29 cellular contexts compared by ENCODE assay signal in the genomic region with DNA sequence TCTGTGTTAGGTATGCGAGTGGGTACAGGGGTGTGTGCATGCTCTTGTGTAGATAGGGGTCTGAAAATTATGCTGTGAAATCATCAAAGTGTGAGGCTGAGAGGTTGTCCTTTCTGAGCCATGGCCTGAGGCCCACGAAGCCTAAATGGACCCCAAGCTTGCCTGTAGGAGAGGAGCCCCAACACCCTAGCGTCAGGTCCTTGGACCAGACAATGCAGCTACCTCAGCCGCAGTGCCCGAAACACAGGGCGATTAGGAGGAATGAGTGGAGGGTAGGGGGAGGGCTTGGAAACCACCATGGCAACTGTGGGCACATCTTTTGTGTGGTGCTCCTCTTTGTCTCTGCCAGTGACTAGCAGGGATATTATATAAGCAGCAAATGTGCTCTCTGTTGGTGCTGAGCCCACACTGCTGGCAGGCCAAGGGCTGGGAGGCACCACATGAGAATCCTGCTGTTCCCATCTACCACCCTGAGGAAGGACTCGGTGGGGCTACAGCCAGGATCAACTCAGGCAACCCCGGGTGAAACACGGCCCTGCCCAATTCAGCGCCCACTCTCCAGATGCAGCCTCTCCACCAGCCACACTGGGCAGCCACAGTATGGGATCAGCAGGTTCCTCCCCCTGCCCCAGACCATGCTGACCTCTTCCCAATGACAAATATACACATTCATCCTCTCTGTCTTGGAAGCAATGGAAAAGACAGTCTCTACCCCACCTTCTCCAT.
DNase-seq lines count a peak whose midpoint lies in the region; ATAC-seq and TF ChIP-seq lines count a peak whose summit lies in the region.
"Had no signal": no experiment of that assay in that cellular context is flagged by ENCODE, and none has a peak within 500 bp of the region (broad histone marks: within the 10 kb centered on the region; RNA-seq: fewer than 3 reads in every experiment).

No MANE protein-coding gene starts in this region.

- H3K27ac Mint-ChIP-seq in activated CD8-positive, alpha-beta memory T cell treated with anti-CD3 and anti-CD28 coated beads, Interleukin-2, amount 10 ng/mL, durations not matched to agents 7 days and 5 days, result no peak overlapping the region
- no peak overlapping the region for H3K27ac Mint-ChIP-seq in chondrocyte (ENCODE audit: unreplicated experiment)
- H3K27ac Mint-ChIP-seq: activated naive CD4-positive, alpha-beta T cell treated with anti-CD3 and anti-CD28 coated beads for 36 hours; WTC11 had no signal

- peaks cover 21% of the 10 kb centered on the region for H3K4me1 Mint-ChIP-seq in activated CD8-positive, alpha-beta memory T cell treated with anti-CD3 and anti-CD28 coated beads, Interleukin-2, amount 10 ng/mL, durations not matched to agents 7 days and 5 days
- no peaks in the 10 kb centered on the region for H3K4me1 Mint-ChIP-seq in chondrocyte (ENCODE audit: low read depth)
- H3K4me1 Mint-ChIP-seq: WTC11 had no signal

- no peak for TF ChIP-seq CTCF in chondrocyte (IDR thresholded peaks at IDR 0.05)

- peaks cover 20% of the 10 kb centered on the region for H3K27me3 Mint-ChIP-seq in activated CD8-positive, alpha-beta memory T cell treated with anti-CD3 and anti-CD28 coated beads, Interleukin-2, amount 10 ng/mL, durations not matched to agents 7 days and 5 days
- H3K27me3 Mint-ChIP-seq in chondrocyte (ENCODE audit: low read depth), result peaks cover 17% of the 10 kb centered on the region

- no peak overlapping the region for H3K4me3 Mint-ChIP-seq in activated CD8-positive, alpha-beta memory T cell treated with anti-CD3 and anti-CD28 coated beads, Interleukin-2, amount 10 ng/mL, durations not matched to agents 7 days and 5 days
- no peak overlapping the region for H3K4me3 Mint-ChIP-seq in chondrocyte (ENCODE audit: unreplicated experiment)
- H3K4me3 Mint-ChIP-seq: activated naive CD4-positive, alpha-beta T cell treated with anti-CD3 and anti-CD28 coated beads for 36 hours; WTC11 had no signal

- no peaks in the 10 kb centered on the region for H3K36me3 Mint-ChIP-seq in activated CD8-positive, alpha-beta memory T cell treated with anti-CD3 and anti-CD28 coated beads, Interleukin-2, amount 10 ng/mL, durations not matched to agents 7 days and 5 days
- no peaks in the 10 kb centered on the region for H3K36me3 Mint-ChIP-seq in chondrocyte (ENCODE audit: low read depth)
- H3K36me3 Mint-ChIP-seq: WTC11 had no signal

- peak; percentile 28 for DNase-seq in activated CD8-positive, alpha-beta memory T cell treated with anti-CD3 and anti-CD28 coated beads, Interleukin-2, amount 10 ng/mL, durations not matched to agents 7 days and 5 days
- DNase-seq in activated CD8-positive, alpha-beta memory T cell treated with anti-CD3 and anti-CD28 coated beads, Interleukin-2, amount 50 U/mL, for 48 hours, result no peak
- DNase-seq in globus pallidus (ENCODE audit: low spot score) (peak; percentile 32), pons (ENCODE audit: low spot score) (peak; percentile 22), chondrocyte (ENCODE audit: low spot score) (no peak), activated gamma-delta T cell (lab: John Stamatoyannopoulos, UW) (no peak), kidney glomerular epithelial cell (lab: John Stamatoyannopoulos, UW) (no peak)
- DNase-seq: activated CD4-positive, alpha-beta T cell treated with anti-CD3 and anti-CD28 coated beads, Interleukin-2, amount 50 U/mL, for 1 hour; activated naive CD4-positive, alpha-beta T cell treated with anti-CD3 and anti-CD28 coated beads for 36 hours; body of pancreas; Calu3; cerebellar nuclear complex; DMS79 treated with DMSO at 0.1 percent for 48 hours; GF-D8; GM23248; left lung; mesenchymal stem cell; NCI-H1048; NCI-H1930; NCI-H226; NCI-H526 treated with DMSO at 0.1 percent for 48 hours; NK-92 treated with Interleukin-12 subunit alpha and Interleukin-12 subunit beta, amount 100 ng/mL, for 24 hours; PC-3; SK-N-SH; stimulated activated naive CD4-positive, alpha-beta T cell; testis had no signal

- CTCF ChIA-PET in activated CD8-positive, alpha-beta memory T cell treated with anti-CD3 and anti-CD28 coated beads, Interleukin-2, amount 10 ng/mL, durations not matched to agents 7 days and 5 days (lab: Charles Lee), result interaction anchor here (1.0 kb wide), 1 partner anchor 11 kb away, joined by 3 read pairs; no protein-coding TSS in a partner anchor

- ATAC-seq in activated CD8-positive, alpha-beta memory T cell treated with anti-CD3 and anti-CD28 coated beads, Interleukin-2, amount 10 ng/mL, durations not matched to agents 7 days and 5 days, result no peak
- ATAC-seq in HG03354 (IDR thresholded peaks at IDR 0.05; ENCODE audit: poor library complexity, severe bottlenecking, unreplicated experiment), result no peak
- ATAC-seq: body of pancreas, gastroesophageal sphincter, left lung, PC-3, WTC11 had no signal

- no peaks in the 10 kb centered on the region for H3K9me3 Mint-ChIP-seq in activated CD8-positive, alpha-beta memory T cell treated with anti-CD3 and anti-CD28 coated beads, Interleukin-2, amount 10 ng/mL, durations not matched to agents 7 days and 5 days (ENCODE audit: low read depth)
- no peaks in the 10 kb centered on the region for H3K9me3 Mint-ChIP-seq in chondrocyte (ENCODE audit: low read depth)
- H3K9me3 Mint-ChIP-seq: activated naive CD4-positive, alpha-beta T cell treated with anti-CD3 and anti-CD28 coated beads for 36 hours had no signal

Comparison
In these comparisons a context has a peak if more than half of its experiments do, and no peak if none do; other contexts are left out.
1. DNase-seq: peak in activated CD8-positive, alpha-beta memory T cell treated with anti-CD3 and anti-CD28 coated beads, Interleukin-2, amount 10 ng/mL, durations not matched to agents 7 days and 5 days (single experiment), globus pallidus (single experiment) and pons (single experiment); none in activated CD8-positive, alpha-beta memory T cell treated with anti-CD3 and anti-CD28 coated beads, Interleukin-2, amount 50 U/mL, for 48 hours (single experiment), chondrocyte (single experiment), activated gamma-delta T cell (single experiment) and kidney glomerular epithelial cell (single experiment).